1 cellular context compared by ENCODE assay signal in the genomic region with DNA sequence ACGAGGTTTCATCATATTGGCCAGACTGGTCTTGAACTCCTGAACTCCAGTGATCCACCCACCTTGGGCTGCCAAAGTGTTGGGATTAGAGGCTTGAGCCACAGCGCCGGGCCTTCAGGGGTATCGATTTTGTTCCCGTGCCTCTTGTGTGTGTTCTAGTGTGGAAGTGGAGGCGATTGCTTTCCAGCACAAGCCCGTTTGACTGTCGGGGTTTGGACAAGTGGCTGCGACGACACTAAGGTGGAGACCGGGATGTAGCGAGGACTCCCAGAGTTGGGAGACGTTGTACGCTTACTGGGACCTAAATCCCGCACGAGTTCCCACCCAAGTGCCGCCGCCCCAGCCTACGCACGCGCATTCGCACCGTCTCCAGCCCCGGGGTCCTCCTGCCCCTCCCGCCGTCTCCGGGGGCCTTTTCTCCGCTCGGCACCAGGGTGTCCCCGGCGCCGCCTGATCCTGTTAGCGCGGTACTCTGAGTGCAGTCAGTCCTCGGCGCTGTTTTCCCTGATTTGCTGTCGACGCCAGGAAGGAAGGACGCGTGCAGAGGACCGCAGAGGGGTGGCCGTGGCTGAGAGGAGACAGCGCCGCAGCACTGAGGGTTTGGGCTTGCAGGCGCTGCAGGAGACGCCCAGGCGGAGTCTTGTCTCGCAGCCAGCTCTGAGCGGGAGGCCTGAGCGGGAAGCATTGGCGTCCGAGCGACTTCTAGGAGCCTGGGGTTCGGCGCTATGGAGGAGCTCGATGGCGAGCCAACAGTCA.
A peak's percentile ranks its signal among the peaks of the same experiment; 100 is the strongest.
TF ChIP-seq lines count a peak whose summit lies in the region.

A gene with protein sequence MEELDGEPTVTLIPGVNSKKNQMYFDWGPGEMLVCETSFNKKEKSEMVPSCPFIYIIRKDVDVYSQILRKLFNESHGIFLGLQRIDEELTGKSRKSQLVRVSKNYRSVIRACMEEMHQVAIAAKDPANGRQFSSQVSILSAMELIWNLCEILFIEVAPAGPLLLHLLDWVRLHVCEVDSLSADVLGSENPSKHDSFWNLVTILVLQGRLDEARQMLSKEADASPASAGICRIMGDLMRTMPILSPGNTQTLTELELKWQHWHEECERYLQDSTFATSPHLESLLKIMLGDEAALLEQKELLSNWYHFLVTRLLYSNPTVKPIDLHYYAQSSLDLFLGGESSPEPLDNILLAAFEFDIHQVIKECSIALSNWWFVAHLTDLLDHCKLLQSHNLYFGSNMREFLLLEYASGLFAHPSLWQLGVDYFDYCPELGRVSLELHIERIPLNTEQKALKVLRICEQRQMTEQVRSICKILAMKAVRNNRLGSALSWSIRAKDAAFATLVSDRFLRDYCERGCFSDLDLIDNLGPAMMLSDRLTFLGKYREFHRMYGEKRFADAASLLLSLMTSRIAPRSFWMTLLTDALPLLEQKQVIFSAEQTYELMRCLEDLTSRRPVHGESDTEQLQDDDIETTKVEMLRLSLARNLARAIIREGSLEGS (plus strand): TSS at position 643 of the 756 bp plus-strand sequence. CDS start 83 bp downstream, at position 726.

TF ChIP-seq in HepG2, 621 proteins besides CTCF, POLR2A, EP300 and RAD21 (continued from another document and continues in another):
- TF ChIP-seq ARID4A (CRISPR knock-in tag; IDR thresholded peaks at IDR 0.05; ENCODE audit: borderline replicate concordance) (peak; percentile 97), ZNF879 (CRISPR knock-in tag; IDR thresholded peaks at IDR 0.05) (no peak; the same call in 1 of the 2 replicates), TMF1 (CRISPR knock-in tag; IDR thresholded peaks at IDR 0.05; ENCODE audit: low read depth) (peak; percentile 91; the same call in 1 of the 2 replicates), ATF3 (CRISPR knock-in tag; IDR thresholded peaks at IDR 0.05) (no peak; the same call in 1 of the 2 replicates), ZNF766 (CRISPR knock-in tag; IDR thresholded peaks at IDR 0.05; ENCODE audit: borderline replicate concordance) (peak; percentile 96; the same call in 1 of the 2 replicates), ZSCAN30 (CRISPR knock-in tag; IDR thresholded peaks at IDR 0.05) (no peak), FLYWCH1 (CRISPR knock-in tag; IDR thresholded peaks at IDR 0.05) (0 out of 2 replicates have a peak, but pooled peaks have one; percentile 45), NR2C2 (CRISPR knock-in tag; IDR thresholded peaks at IDR 0.05; ENCODE audit: borderline replicate concordance) (peak; percentile 67; the same call in 1 of the 2 replicates), FIP1L1 (IDR thresholded peaks at IDR 0.05; ENCODE audit: borderline replicate concordance, insufficient read depth, low read depth, low read length) (no peak), TRIM22 (IDR thresholded peaks at IDR 0.05) (no peak), TAF15 (IDR thresholded peaks at IDR 0.05; ENCODE audit: low read depth, low read length, poor library complexity, severe bottlenecking) (peak; percentile 25), KDM4B (CRISPR knock-in tag; IDR thresholded peaks at IDR 0.05) (peak; percentile 25), SNAPC2 (CRISPR knock-in tag; IDR thresholded peaks at IDR 0.05) (peak; percentile 85; the same call in 1 of the 2 replicates), PHB2 (IDR thresholded peaks at IDR 0.05; ENCODE audit: partially characterized antibody) (no peak), CENPT (CRISPR knock-in tag; IDR thresholded peaks at IDR 0.05; ENCODE audit: low read depth) (peak; percentile 90; the same call in 1 of the 2 replicates), JARID2 (CRISPR knock-in tag; IDR thresholded peaks at IDR 0.05; ENCODE audit: insufficient replicate concordance) (peak; percentile 45), ZNF597 (CRISPR knock-in tag; IDR thresholded peaks at IDR 0.05) (no peak), ZNF580 (CRISPR knock-in tag; IDR thresholded peaks at IDR 0.05; ENCODE audit: borderline replicate concordance, low read depth) (peak; percentile 98; the same call in 1 of the 2 replicates), ADNP (CRISPR knock-in tag; IDR thresholded peaks at IDR 0.05) (peak; percentile 69; the same call in 1 of the 2 replicates), ZBTB25 (CRISPR knock-in tag; IDR thresholded peaks at IDR 0.05) (peak; percentile 26; the same call in 1 of the 2 replicates), ZKSCAN1 (IDR thresholded peaks at IDR 0.05; ENCODE audit: low read length) (peak; percentile 59), ZNF33B (CRISPR knock-in tag; IDR thresholded peaks at IDR 0.05) (peak; percentile 69; the same call in 1 of the 2 replicates), GTF2F1 (IDR thresholded peaks at IDR 0.05; ENCODE audit: low read length) (0 out of 2 replicates have a peak, but pooled peaks have one; percentile 9)
- TF ChIP-seq, protein P1, sequence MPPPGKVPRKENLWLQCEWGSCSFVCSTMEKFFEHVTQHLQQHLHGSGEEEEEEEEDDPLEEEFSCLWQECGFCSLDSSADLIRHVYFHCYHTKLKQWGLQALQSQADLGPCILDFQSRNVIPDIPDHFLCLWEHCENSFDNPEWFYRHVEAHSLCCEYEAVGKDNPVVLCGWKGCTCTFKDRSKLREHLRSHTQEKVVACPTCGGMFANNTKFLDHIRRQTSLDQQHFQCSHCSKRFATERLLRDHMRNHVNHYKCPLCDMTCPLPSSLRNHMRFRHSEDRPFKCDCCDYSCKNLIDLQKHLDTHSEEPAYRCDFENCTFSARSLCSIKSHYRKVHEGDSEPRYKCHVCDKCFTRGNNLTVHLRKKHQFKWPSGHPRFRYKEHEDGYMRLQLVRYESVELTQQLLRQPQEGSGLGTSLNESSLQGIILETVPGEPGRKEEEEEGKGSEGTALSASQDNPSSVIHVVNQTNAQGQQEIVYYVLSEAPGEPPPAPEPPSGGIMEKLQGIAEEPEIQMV (CRISPR knock-in tag; IDR thresholded peaks at IDR 0.05; ENCODE audit: low read depth) = peak; percentile 51; the same call in 1 of the 2 replicates
- TF ChIP-seq, protein P2, sequence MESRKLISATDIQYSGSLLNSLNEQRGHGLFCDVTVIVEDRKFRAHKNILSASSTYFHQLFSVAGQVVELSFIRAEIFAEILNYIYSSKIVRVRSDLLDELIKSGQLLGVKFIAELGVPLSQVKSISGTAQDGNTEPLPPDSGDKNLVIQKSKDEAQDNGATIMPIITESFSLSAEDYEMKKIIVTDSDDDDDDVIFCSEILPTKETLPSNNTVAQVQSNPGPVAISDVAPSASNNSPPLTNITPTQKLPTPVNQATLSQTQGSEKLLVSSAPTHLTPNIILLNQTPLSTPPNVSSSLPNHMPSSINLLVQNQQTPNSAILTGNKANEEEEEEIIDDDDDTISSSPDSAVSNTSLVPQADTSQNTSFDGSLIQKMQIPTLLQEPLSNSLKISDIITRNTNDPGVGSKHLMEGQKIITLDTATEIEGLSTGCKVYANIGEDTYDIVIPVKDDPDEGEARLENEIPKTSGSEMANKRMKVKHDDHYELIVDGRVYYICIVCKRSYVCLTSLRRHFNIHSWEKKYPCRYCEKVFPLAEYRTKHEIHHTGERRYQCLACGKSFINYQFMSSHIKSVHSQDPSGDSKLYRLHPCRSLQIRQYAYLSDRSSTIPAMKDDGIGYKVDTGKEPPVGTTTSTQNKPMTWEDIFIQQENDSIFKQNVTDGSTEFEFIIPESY (CRISPR knock-in tag; IDR thresholded peaks at IDR 0.05) = no peak
- TF ChIP-seq, protein P3, sequence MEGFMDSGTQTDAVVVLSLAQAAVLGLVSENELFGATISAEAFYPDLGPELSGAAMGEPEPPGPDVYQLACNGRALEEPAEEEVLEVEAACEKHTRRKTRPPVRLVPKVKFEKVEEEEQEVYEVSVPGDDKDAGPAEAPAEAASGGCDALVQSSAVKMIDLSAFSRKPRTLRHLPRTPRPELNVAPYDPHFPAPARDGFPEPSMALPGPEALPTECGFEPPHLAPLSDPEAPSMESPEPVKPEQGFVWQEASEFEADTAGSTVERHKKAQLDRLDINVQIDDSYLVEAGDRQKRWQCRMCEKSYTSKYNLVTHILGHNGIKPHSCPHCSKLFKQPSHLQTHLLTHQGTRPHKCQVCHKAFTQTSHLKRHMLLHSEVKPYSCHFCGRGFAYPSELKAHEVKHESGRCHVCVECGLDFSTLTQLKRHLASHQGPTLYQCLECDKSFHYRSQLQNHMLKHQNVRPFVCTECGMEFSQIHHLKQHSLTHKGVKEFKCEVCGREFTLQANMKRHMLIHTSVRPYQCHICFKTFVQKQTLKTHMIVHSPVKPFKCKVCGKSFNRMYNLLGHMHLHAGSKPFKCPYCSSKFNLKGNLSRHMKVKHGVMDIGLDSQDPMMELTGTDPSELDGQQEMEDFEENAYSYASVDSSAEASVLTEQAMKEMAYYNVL (CRISPR knock-in tag; IDR thresholded peaks at IDR 0.05; ENCODE audit: borderline replicate concordance) = no peak; the same call in 1 of the 2 replicates
- TF ChIP-seq, protein P4, sequence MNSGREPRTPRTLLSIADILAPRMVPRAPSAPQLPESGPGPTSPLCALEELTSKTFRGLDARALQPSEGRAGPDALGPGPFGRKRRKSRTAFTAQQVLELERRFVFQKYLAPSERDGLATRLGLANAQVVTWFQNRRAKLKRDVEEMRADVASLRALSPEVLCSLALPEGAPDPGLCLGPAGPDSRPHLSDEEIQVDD (CRISPR knock-in tag; IDR thresholded peaks at IDR 0.05; ENCODE audit: borderline replicate concordance) = 0 out of 2 replicates have a peak, but pooled peaks have one; percentile 37
